8 cellular contexts compared by ENCODE assay signal in the genomic region with DNA sequence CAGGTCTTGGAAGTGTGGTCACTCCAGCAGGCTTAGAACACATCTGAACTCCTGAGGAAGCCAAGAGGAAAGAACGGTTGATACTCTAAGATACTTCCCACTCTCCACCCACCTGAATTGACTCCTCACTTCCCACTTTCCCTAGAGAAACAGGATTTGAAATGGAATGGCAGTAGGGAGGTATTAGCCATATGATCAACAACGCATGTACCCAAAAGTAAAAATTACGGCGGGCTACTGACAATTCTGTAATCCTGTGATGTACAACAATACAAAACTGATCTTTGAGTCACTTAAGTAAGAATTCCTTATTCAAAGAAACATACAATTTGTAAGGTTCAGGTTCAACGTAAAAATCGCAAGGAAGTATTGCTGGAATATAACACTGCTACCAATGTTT. TPM values are rescaled to one million over a fixed set of nuclear protein-coding genes. Genes with fewer than 3 reads are reported as not detected.
A peak's percentile ranks its signal among the peaks of the same experiment; 100 is the strongest.
DNase-seq lines count a peak whose midpoint lies in the region; ATAC-seq and TF ChIP-seq lines count a peak whose summit lies in the region.

No MANE protein-coding gene starts in this region.

- H3K4me3 ChIP-seq in GM23338 (peak overlapping the region; percentile 77), body of pancreas (peak overlapping the region in 1 of 2 donors; percentile 82), iPS-18c (ENCODE audit: insufficient read depth, low read depth, low read length) (peak overlapping the region; percentile 85), skeletal muscle tissue (ENCODE audit: low read length in 3 of 3) (peak overlapping the region; percentile 93 to 97 (median 96))

- peaks cover 42% of the 10 kb centered on the region for H4K20me1 ChIP-seq in GM23338 (replicated peaks; ENCODE audit: insufficient read depth)

- TF ChIP-seq POLR2A in body of pancreas (IDR thresholded peaks at IDR 0.05): no peak

- intact Hi-C loops in body of pancreas (cut with DNase I): no loop called here

- H3K9me2 ChIP-seq in GM23338 (ENCODE audit: insufficient read depth): no peaks in the 10 kb centered on the region

- no peak for DNase-seq in GM23338 (ENCODE audit: low spot score)
- DNase-seq in body of pancreas: no peak
- DNase-seq in cortex of kidney (lab: John Stamatoyannopoulos, UW): no peak
- DNase-seq in stimulated activated CD4-positive, alpha-beta T cell treated with anti-CD3 and anti-CD28 coated beads, Interleukin-1b, Interleukin-23, amount 100 ng/mL, for 48 hours: no peak

- no peaks in the 10 kb centered on the region for H3K9me3 ChIP-seq in body of pancreas
- H3K9me3 ChIP-seq in iPS-18c (ENCODE audit: control insufficient read depth, insufficient read depth, low read length): no peaks in the 10 kb centered on the region
- H3K9me3 ChIP-seq in skeletal muscle tissue (ENCODE audit: control insufficient read depth in 3 of 3, low read length in 3 of 3): no peaks in the 10 kb centered on the region

- no peak overlapping the region for H3K27ac Mint-ChIP-seq in GM23338

- H3K9me3 Mint-ChIP-seq in GM23338: peaks cover 3% of the 10 kb centered on the region; the same call in 1 of the 3 replicates

- no peak overlapping the region for H3K4me3 Mint-ChIP-seq in GM23338

- WGBS in body of pancreas, 2 donors: 45 to 57% methylated on average over 6 of the region's 6 CpGs

- no peak overlapping the region for H3K27ac ChIP-seq in GM23338 (ENCODE audit: low read depth)
- peak overlapping the region in 3 of 4 donors; percentile 22 to 99 (median 98) for H3K27ac ChIP-seq in body of pancreas
- H3K27ac ChIP-seq in skeletal muscle tissue (ENCODE audit: low read depth, low read length): peak overlapping the region; percentile 91

- peak overlapping the region; percentile 57 to 99 (median 97) for H3K9ac ChIP-seq in skeletal muscle tissue (ENCODE audit: low read depth in 1 of 3, low read length in 3 of 3)

- H3K4me2 ChIP-seq in GM23338: peak overlapping the region; percentile 89

- H3K27me3 Mint-ChIP-seq in GM23338 (ENCODE audit: insufficient read depth, low read depth, poor library complexity): peaks cover 15% of the 10 kb centered on the region

- H3K79me2 ChIP-seq in GM23338 (replicated peaks; ENCODE audit: insufficient read depth): peaks cover 81% of the 10 kb centered on the region

- H3K36me3 ChIP-seq in GM23338 (ENCODE audit: insufficient read depth) (peaks cover 22% of the 10 kb centered on the region), body of pancreas (replicated peaks in 1 of 2; ENCODE audit: insufficient read depth in 1 of 2, low read depth in 2 of 2) (no peaks in the 10 kb centered on the region), skeletal muscle tissue (ENCODE audit: control insufficient read depth in 3 of 3, insufficient read depth in 3 of 3, low read length in 3 of 3) (peaks cover 7 to 18% (median 8%) of the 10 kb centered on the region in 3 donors)

- H3K4me1 ChIP-seq in GM23338 (ENCODE audit: insufficient read depth): peaks cover 28% of the 10 kb centered on the region
- peaks cover 30% of the 10 kb centered on the region for H3K4me1 ChIP-seq in body of pancreas
- peaks cover 20 to 25% (median 21%) of the 10 kb centered on the region in 3 donors for H3K4me1 ChIP-seq in skeletal muscle tissue (ENCODE audit: control insufficient read depth in 3 of 3, insufficient read depth in 3 of 3, low read length in 3 of 3)

- no peaks in the 10 kb centered on the region for H3K27me3 ChIP-seq in GM23338 (ENCODE audit: insufficient read depth)
- no peaks in the 10 kb centered on the region for H3K27me3 ChIP-seq in body of pancreas
- H3K27me3 ChIP-seq in skeletal muscle tissue (ENCODE audit: control insufficient read depth in 3 of 3, insufficient read depth in 3 of 3, low read length in 3 of 3): no peaks in the 10 kb centered on the region

- peaks cover 33% of the 10 kb centered on the region; the same call in 2 of the 3 replicates for H3K4me1 Mint-ChIP-seq in GM23338

- H2AFZ ChIP-seq in GM23338: no peak overlapping the region

- ATAC-seq in GM23338 (no peak), body of pancreas (no peak), GM21390 (IDR thresholded peaks at IDR 0.05; ENCODE audit: unreplicated experiment) (no peak), HG03097 (IDR thresholded peaks at IDR 0.05; ENCODE audit: low FRiP score, unreplicated experiment) (no peak)

- TF ChIP-seq CTCF in GM23338 (conservative IDR thresholded peaks at IDR 0.05; ENCODE audit: low read depth in 2 of 2): no peak
- TF ChIP-seq CTCF in body of pancreas (IDR thresholded peaks at IDR 0.05): no peak

- peaks cover 4% of the 10 kb centered on the region for H3F3A ChIP-seq in GM23338 (replicated peaks; ENCODE audit: low read depth)

- H3K36me3 Mint-ChIP-seq in GM23338 (ENCODE audit: low read depth): peaks cover 32% of the 10 kb centered on the region

TF ChIP-seq in GM23338, 12 proteins besides CTCF, POLR2A, EP300 and RAD21 (continues in another document):
- TF ChIP-seq JUNB (IDR thresholded peaks at IDR 0.05; ENCODE audit: unreplicated experiment) (no peak), STAT1 (IDR thresholded peaks at IDR 0.05; ENCODE audit: unreplicated experiment) (no peak), NANOG (IDR thresholded peaks at IDR 0.05; ENCODE audit: borderline replicate concordance) (no peak), EZH2 (IDR thresholded peaks at IDR 0.05; ENCODE audit: low read depth, unreplicated experiment) (no peak), EZH2phosphoT487 (IDR thresholded peaks at IDR 0.05; ENCODE audit: unreplicated experiment) (no peak)
- TF ChIP-seq, protein P1, sequence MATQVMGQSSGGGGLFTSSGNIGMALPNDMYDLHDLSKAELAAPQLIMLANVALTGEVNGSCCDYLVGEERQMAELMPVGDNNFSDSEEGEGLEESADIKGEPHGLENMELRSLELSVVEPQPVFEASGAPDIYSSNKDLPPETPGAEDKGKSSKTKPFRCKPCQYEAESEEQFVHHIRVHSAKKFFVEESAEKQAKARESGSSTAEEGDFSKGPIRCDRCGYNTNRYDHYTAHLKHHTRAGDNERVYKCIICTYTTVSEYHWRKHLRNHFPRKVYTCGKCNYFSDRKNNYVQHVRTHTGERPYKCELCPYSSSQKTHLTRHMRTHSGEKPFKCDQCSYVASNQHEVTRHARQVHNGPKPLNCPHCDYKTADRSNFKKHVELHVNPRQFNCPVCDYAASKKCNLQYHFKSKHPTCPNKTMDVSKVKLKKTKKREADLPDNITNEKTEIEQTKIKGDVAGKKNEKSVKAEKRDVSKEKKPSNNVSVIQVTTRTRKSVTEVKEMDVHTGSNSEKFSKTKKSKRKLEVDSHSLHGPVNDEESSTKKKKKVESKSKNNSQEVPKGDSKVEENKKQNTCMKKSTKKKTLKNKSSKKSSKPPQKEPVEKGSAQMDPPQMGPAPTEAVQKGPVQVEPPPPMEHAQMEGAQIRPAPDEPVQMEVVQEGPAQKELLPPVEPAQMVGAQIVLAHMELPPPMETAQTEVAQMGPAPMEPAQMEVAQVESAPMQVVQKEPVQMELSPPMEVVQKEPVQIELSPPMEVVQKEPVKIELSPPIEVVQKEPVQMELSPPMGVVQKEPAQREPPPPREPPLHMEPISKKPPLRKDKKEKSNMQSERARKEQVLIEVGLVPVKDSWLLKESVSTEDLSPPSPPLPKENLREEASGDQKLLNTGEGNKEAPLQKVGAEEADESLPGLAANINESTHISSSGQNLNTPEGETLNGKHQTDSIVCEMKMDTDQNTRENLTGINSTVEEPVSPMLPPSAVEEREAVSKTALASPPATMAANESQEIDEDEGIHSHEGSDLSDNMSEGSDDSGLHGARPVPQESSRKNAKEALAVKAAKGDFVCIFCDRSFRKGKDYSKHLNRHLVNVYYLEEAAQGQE (IDR thresholded peaks at IDR 0.05; ENCODE audit: unreplicated experiment): no peak

RNA-seq across cellular contexts. Expression of a gene that starts 3.2 kb away (rescaled TPM):
- total RNA-seq in GM23338 (2014; rRNA removed; shearing (Covaris generic)): 39.1 and 47.3 TPM in 2 replicates
- 21.5 and 26.9 TPM in 2 replicates for polyA plus RNA-seq in GM23338 (2016; fragmentation: Nextera tagmentation; extraction: Ambion mirVana)
- total RNA-seq in body of pancreas: 10 to 100 TPM; 26.5 to 33.3 TPM
- total RNA-seq in skeletal muscle tissue: 52.2 TPM
